Comparison of ENCODE assay signal across 10 cellular contexts in the genomic region with DNA sequence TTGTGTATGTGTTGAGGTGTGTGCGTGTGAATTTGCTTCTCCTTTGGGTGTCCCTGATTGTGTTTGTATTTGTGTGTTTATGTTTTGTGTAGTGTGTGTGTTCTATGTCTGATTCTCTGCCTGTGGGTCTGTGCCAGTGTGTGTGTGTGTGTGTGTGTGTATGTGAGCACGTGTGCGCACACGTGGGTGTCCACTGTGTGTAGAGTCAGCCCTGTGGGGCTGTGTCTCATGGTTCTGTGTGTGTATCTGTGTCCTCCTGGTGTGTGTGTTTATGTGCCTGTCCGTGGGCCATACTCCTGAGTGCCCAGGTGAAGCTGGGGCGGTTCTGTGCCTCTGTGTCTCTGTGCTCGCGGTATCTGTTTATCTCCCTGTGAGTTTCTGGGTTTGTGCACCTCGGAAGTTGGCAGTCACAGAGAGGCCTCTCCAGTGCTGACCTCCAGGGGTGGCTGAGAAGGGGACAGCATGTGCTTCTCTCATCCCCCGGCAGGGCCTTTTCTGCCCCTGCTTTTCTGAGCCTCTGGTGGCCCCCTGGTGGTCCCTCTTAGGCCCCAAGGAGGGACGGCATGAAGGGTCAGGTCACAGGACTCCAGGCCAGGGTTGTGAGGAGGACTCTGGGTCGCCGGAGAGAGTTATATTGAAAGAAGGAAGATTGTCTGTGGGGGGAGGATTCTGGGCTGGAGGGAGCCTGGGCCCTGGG. TPM values are rescaled to one million over a fixed set of nuclear protein-coding genes. Genes with fewer than 3 reads are reported as not detected.
"Had no signal": no experiment of that assay in that cellular context is flagged by ENCODE, and none has a peak within 500 bp of the region (broad histone marks: within the 10 kb centered on the region; RNA-seq: fewer than 3 reads in every experiment).

No MANE protein-coding gene starts in this region.

RNA-seq across cellular contexts. Expression of gene SFTPA2, which starts 36.9 kb away (rescaled TPM):
- total RNA-seq: activated CD4-positive, alpha-beta T cell treated with anti-CD3 and anti-CD28 coated beads for 36 hours; activated CD4-positive, alpha-beta T cell treated with anti-CD3 and anti-CD28 coated beads, Interleukin-2, amount 10 ng/mL, durations not matched to agents 7 days and 5 days; activated naive CD4-positive, alpha-beta T cell treated with anti-CD3 and anti-CD28 coated beads for 36 hours; activated naive CD4-positive, alpha-beta T cell treated with anti-CD3 and anti-CD28 coated beads, Interleukin-2, amount 50 U/mL, for 72 hours; activated T-helper 1 cell treated with anti-CD3 and anti-CD28 coated beads, Interleukin-12 subunit alpha, Interleukin-12 subunit beta, Interleukin-2, Interleukin-4 antibody, amounts not matched to agents 30 ng/mL and 10 ng/mL and 1 ng/mL, durations not matched to agents 14 hours and 24 hours and 36 hours; M059J; PC-9; SJCRH30; T-helper 1 cell treated with Interleukin-12 subunit alpha and Interleukin-12 subunit beta and Interleukin-4 antibody, amounts not matched to agents 30 ng/mL and 1 ng/mL, for 36 hours; T-helper 2 cell treated with Interferon-gamma antibody and Interleukin-4, amounts not matched to agents 100 ng/mL and 5 ng/mL, for 36 hours had no signal
